In genomic region chrX:48696301-48697181, GRCh38 we compare ENCODE assay signal across 8 cellular contexts.
A peak's percentile ranks its signal among the peaks of the same experiment; 100 is the strongest.
DNase-seq lines count a peak whose midpoint lies in the region; ATAC-seq and TF ChIP-seq lines count a peak whose summit lies in the region.

Gene SUV39H1 (plus strand): TSS chrX:48696734. CDS start chrX:48696785, 51 bp downstream.

- peak; percentile 72 for TF ChIP-seq POLR2A in GM19099 (IDR thresholded peaks at IDR 0.05; ENCODE audit: extremely low read depth, insufficient read length, low read depth)

- DNase-seq in AML-193 (lab: John Stamatoyannopoulos, UW) (peak; percentile 60 to 62), NCI-H446 (lab: John Stamatoyannopoulos, UW) (peak; percentile 54 to 92), caudate nucleus (lab: John Stamatoyannopoulos, UW) (peak in 60 of 61 donors; percentile 35 to 92 (median 78)), islet precursor cell (peak; percentile 92)
- DNase-seq in activated CD4-positive, CD25-positive, alpha-beta regulatory T cell (lab: John Stamatoyannopoulos, UW) = peak; percentile 45 to 79 (median 68)
- DNase-seq in stimulated activated CD4-positive, alpha-beta T cell treated with anti-CD3 and anti-CD28 coated beads, Interleukin-12 subunit alpha, Interleukin-12 subunit beta, amount 100 ng/mL, for 4 hours = peak; percentile 74

- H3K27ac ChIP-seq in caudate nucleus (ENCODE audit: low read depth, low read length) = peak within 1 kb of the TSS; percentile 93

- ATAC-seq in HG03354 (IDR thresholded peaks at IDR 0.05; ENCODE audit: poor library complexity, severe bottlenecking, unreplicated experiment) = peak; percentile 90

Comparison
In these comparisons a context has a peak if more than half of its experiments do, and no peak if none do; other contexts are left out.
1. Peak in every context shown above with its lines: DNase-seq, ATAC-seq and H3K27ac ChIP-seq.